Comparison of ENCODE assay signal across 8 cellular contexts in the genomic region with DNA sequence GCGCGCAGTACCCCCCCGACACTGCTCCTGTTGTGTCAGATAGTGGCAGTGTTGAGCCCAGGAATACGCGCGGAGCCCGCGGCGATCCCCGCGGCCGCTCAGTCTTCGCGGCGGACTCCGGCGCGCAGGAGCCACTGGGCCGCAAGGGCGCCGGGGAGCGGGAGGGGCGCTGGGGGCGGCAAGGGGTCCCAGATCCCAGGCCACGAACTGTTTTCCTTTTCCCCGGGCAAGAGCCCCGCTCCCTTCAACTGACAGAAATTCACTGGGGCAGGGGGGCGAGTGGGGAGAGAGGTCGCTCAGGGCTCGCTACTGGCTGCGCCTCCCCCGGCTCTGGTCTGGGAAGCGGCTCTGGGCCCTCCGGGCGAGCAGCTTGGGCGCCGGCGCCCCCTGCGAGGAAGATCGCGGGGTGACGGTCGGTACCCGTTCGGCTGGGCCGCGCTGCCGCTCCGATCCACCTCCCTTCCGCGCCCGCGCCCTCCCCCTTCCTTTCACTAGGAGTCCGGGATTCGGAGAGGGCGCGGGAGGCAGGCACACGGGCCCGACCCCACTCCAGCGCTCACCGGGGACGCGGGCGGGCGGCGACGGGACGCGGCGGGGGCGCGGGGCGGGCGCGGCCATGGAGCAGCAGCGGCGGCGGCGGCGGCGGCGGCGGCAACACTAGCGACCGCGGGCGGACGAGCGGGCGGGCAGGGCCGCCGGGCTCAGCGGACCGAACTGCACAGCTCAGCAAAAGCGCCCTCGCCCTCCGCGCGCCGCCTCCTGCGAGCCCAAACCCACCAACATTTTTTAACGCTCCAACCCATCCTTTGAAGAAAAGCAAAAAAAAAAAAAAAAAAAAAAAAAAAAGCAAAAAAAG. TPM values are rescaled to one million over a fixed set of nuclear protein-coding genes. Genes with fewer than 3 reads are reported as not detected.
DNase-seq lines count a peak whose midpoint lies in the region; ATAC-seq, FAIRE-seq and TF ChIP-seq lines count a peak whose summit lies in the region.

No MANE protein-coding gene starts in this region.

- no peaks in the 10 kb centered on the region for H3K36me3 ChIP-seq in H1 (ENCODE audit: control insufficient read depth in 2 of 4, insufficient read depth in 4 of 4, low read length in 3 of 4)

- H4K20me1 ChIP-seq in H1 (replicated peaks in 1 of 2; ENCODE audit: control insufficient read depth in 1 of 2, insufficient read depth in 2 of 2, low read length in 2 of 2) = peaks cover 0 to 3% of the 10 kb centered on the region in 2 experiments

- no peak overlapping the region for H2AK5ac ChIP-seq in H1 (ENCODE audit: low read depth, low read length)

- peaks cover 37% of the 10 kb centered on the region for H3K27me3 ChIP-seq in CD4-positive, alpha-beta T cell (ENCODE audit: control insufficient read depth, insufficient read depth, low read length)
- H3K27me3 ChIP-seq in H1 (replicated peaks in 1 of 4; ENCODE audit: control insufficient read depth in 3 of 4, extremely low read depth in 1 of 4, insufficient read depth in 3 of 4, low read length in 3 of 4) = peaks cover 0 to 11% (median 8%) of the 10 kb centered on the region in 4 experiments; a peak in 5 of 7 replicates

- H3K14ac ChIP-seq in H1 (ENCODE audit: insufficient read length) = no peak overlapping the region

- H2AFZ ChIP-seq in H1 (ENCODE audit: low read length) = no peak overlapping the region; the same call in 1 of the 2 replicates

- no peak overlapping the region for H4K5ac ChIP-seq in H1 (ENCODE audit: insufficient read length, low read depth, low read length)

- H3K4me1 ChIP-seq in H1 (replicated peaks in 1 of 4; ENCODE audit: control insufficient read depth in 3 of 4, insufficient read depth in 4 of 4, low read length in 3 of 4) = peaks cover 4 to 20% (median 9%) of the 10 kb centered on the region in 4 experiments; a peak in 5 of 7 replicates

- 1% methylated on average over 19 of the region's 102 CpGs; no CpG with 5 or more reads in 1 of the 2 experiments for WGBS in H1 (ENCODE audit: extremely low coverage in 1 of 2, insufficient coverage in 1 of 2, insufficient read length in 1 of 2, insufficient replicate concordance in 2 of 2, low coverage in 1 of 2, low lambda C conversion rate in 2 of 2, missing lambda C conversion rate in 1 of 2), 2 experiments

- H3K4me3 ChIP-seq in H1 (ENCODE audit: extremely low read depth in 1 of 4, insufficient read depth in 2 of 4, low read depth in 3 of 4, low read length in 4 of 4) = peak overlapping the region; percentile 68 to 93 (median 80)

- no peak overlapping the region for H3K4ac ChIP-seq in H1 (replicated peaks; ENCODE audit: insufficient read length, low read depth, low read length)

- peaks cover 14% of the 10 kb centered on the region for H3K23me2 ChIP-seq in H1 (ENCODE audit: low read depth, low read length)

- H4K91ac ChIP-seq in H1 (replicated peaks; ENCODE audit: insufficient read length, low read length) = no peak overlapping the region

- no peaks in the 10 kb centered on the region for H3K4me1 Mint-ChIP-seq in CD4-positive, alpha-beta T cell (ENCODE audit: low read depth)

- TF ChIP-seq CTCF in CD4-positive, alpha-beta T cell (IDR thresholded peaks at IDR 0.05) = no peak
- peak; percentile 52 to 56 (median 54) for TF ChIP-seq CTCF in H1 (IDR thresholded peaks at IDR 0.05; ENCODE audit: control extremely low read depth in 1 of 3, insufficient read depth in 1 of 3, low read depth in 1 of 3, low read length in 3 of 3)

- H3K56ac ChIP-seq in H1 (replicated peaks; ENCODE audit: insufficient read length, low read depth, low read length) = no peak overlapping the region

- H3K36me3 Mint-ChIP-seq in CD4-positive, alpha-beta T cell (ENCODE audit: low read depth) = no peaks in the 10 kb centered on the region

- intact Hi-C loops in CD4-positive, alpha-beta T cell (cut with DNase I, micrococcal nuclease) = loop anchor here in 1 of 2 experiments (5.0 kb wide), 1 partner anchor 533 kb away; no protein-coding TSS in a partner anchor

- H3K79me1 ChIP-seq in H1 (ENCODE audit: low read depth, low read length) = no peaks in the 10 kb centered on the region

- ATAC-seq in CD4-positive, alpha-beta T cell (ENCODE audit: poor library complexity) = peak; percentile 86
- ATAC-seq in GM19351 (IDR thresholded peaks at IDR 0.05; ENCODE audit: unreplicated experiment) (peak; percentile 83), HG03469 (IDR thresholded peaks at IDR 0.05; ENCODE audit: unreplicated experiment) (peak; percentile 77)

- no peaks in the 10 kb centered on the region for H3K9me3 Mint-ChIP-seq in CD4-positive, alpha-beta T cell

- no peak overlapping the region for H3K27ac ChIP-seq in CD4-positive, alpha-beta T cell (ENCODE audit: low read depth, low read length)
- no peak overlapping the region; the same call in 1 of the 2 replicates for H3K27ac ChIP-seq in H1 (ENCODE audit: low read depth, low read length)

- H3K27me3 Mint-ChIP-seq in CD4-positive, alpha-beta T cell = peaks cover 38% of the 10 kb centered on the region

- H3K4me3 Mint-ChIP-seq in CD4-positive, alpha-beta T cell = peak overlapping the region; percentile 80

- no peak overlapping the region for H3K23ac ChIP-seq in H1 (ENCODE audit: insufficient read length)

- H2BK120ac ChIP-seq in H1 (replicated peaks; ENCODE audit: low read depth, low read length) = no peak overlapping the region

- H3K9me3 ChIP-seq in CD4-positive, alpha-beta T cell (ENCODE audit: control insufficient read depth, low read length) = no peaks in the 10 kb centered on the region
- H3K9me3 ChIP-seq in H1 (ENCODE audit: insufficient read depth in 2 of 2, low read depth in 1 of 2, low read length in 1 of 2) = no peaks in the 10 kb centered on the region

- DNase-seq in CD4-positive, alpha-beta T cell = peak; percentile 18 to 56 (median 32)
- DNase-seq in NCI-H526 (lab: John Stamatoyannopoulos, UW) (peak; percentile 57 to 86), H1 (ENCODE audit: low read depth in 1 of 2, low spot score in 2 of 2) (peak; percentile 46 to 78), mesenteric fat pad (ENCODE audit: low spot score) (peak; percentile 92)
- peak; percentile 42 to 56 for DNase-seq in activated CD8-positive, alpha-beta memory T cell treated with anti-CD3 and anti-CD28 coated beads for 4 hours (ENCODE audit: low read depth in 2 of 2)
- peak; percentile 40 for DNase-seq in stimulated activated CD8-positive, alpha-beta memory T cell treated with anti-CD3 and anti-CD28 coated beads, Interleukin-15, amount 100 ng/mL, for 1 hour (ENCODE audit: low read depth)

- H3K27ac Mint-ChIP-seq in CD4-positive, alpha-beta T cell = no peak overlapping the region

- H2BK20ac ChIP-seq in H1 (ENCODE audit: low read length) = no peak overlapping the region

- H2BK15ac ChIP-seq in H1 (ENCODE audit: low read length) = no peak overlapping the region; the same call in 1 of the 2 replicates

- FAIRE-seq in H1 (lab: Jason Lieb, UNC) = no peak

- peak overlapping the region in 3 of 4 experiments; percentile 38 to 79 (median 63); a peak in 4 of 7 replicates for H3K9ac ChIP-seq in H1 (replicated peaks in 1 of 4; ENCODE audit: extremely low read depth in 1 of 4, low read depth in 3 of 4, low read length in 3 of 4)

- TF ChIP-seq EP300 in H1 (IDR thresholded peaks at IDR 0.05; ENCODE audit: borderline replicate concordance in 1 of 2, low read depth in 2 of 2, low read length in 2 of 2) = no peak

- H3K4me2 ChIP-seq in H1 (ENCODE audit: insufficient read depth in 1 of 2, low read depth in 2 of 2, low read length in 2 of 2) = peak overlapping the region; percentile 69 to 97

- H3K18ac ChIP-seq in H1 (ENCODE audit: extremely low read depth, low read length) = no peak overlapping the region

- H4K8ac ChIP-seq in H1 (ENCODE audit: extremely low read depth, insufficient read depth, low read length) = 0 out of 2 replicates have a peak overlapping the region, but pooled peaks have one; percentile 62

- peak; percentile 59 to 75 for TF ChIP-seq RAD21 in H1 (IDR thresholded peaks at IDR 0.05 in 1 of 2, conservative IDR thresholded peaks at IDR 0.05 in 1 of 2; ENCODE audit: low read depth in 2 of 2, low read length in 2 of 2)

- H2BK12ac ChIP-seq in H1 (ENCODE audit: low read depth, low read length) = no peak overlapping the region

- CTCF ChIA-PET in CD4-positive, alpha-beta T cell (lab: Charles Lee) = no interaction called here
- CTCF ChIA-PET in H1 (lab: Charles Lee; ENCODE audit: partially characterized antibody) = interaction anchor here (0.6 to 0.7 kb wide), 3 partner anchors 9 to 70 kb away, joined by 3 read pairs; no protein-coding TSS in a partner anchor

- POLR2A ChIA-PET in CD4-positive, alpha-beta T cell (lab: Charles Lee) = no interaction called here
- POLR2A ChIA-PET in H1 (lab: Charles Lee; ENCODE audit: partially characterized antibody) = interaction anchor here (1.3 to 1.4 kb wide), 2 partner anchors 12 to 18 kb away, joined by 3 read pairs; no protein-coding TSS in a partner anchor

- TF ChIP-seq POLR2A in H1 (IDR thresholded peaks at IDR 0.05; ENCODE audit: control extremely low read depth in 1 of 2, low read depth in 2 of 2, low read length in 2 of 2) = no peak

- no peak overlapping the region for H2BK5ac ChIP-seq in H1 (ENCODE audit: low read depth, low read length)

- peaks cover 0 to 6% of the 10 kb centered on the region in 2 experiments; a peak in 3 of 4 replicates for H3K79me2 ChIP-seq in H1 (ENCODE audit: control insufficient read depth in 1 of 2, insufficient read depth in 2 of 2, low read length in 2 of 2)

TF ChIP-seq in H1, 55 proteins besides CTCF, POLR2A, EP300 and RAD21 (continues in another document):
- TF ChIP-seq SRF (IDR thresholded peaks at IDR 0.05; ENCODE audit: low read depth, low read length) = no peak
- TF ChIP-seq YY1 (IDR thresholded peaks at IDR 0.05; ENCODE audit: low read depth, low read length) = no peak
- peak; percentile 69 for TF ChIP-seq TAF1 (IDR thresholded peaks at IDR 0.05; ENCODE audit: low read depth, low read length)
- peak; percentile 44; the same call in 1 of the 2 replicates for TF ChIP-seq BACH1 (IDR thresholded peaks at IDR 0.05; ENCODE audit: low read length)
- peak; percentile 82 for TF ChIP-seq KDM4A (IDR thresholded peaks at IDR 0.05; ENCODE audit: low read depth, low read length, severe bottlenecking)
- TF ChIP-seq RBBP5 (IDR thresholded peaks at IDR 0.05; ENCODE audit: borderline replicate concordance, low read depth, low read length) = peak; percentile 88; the same call in 1 of the 2 replicates
- no peak for TF ChIP-seq TCF12 (IDR thresholded peaks at IDR 0.05; ENCODE audit: low read depth, low read length)
- TF ChIP-seq MAFK (IDR thresholded peaks at IDR 0.05; ENCODE audit: low read depth, low read length) = no peak

RNA-seq across cellular contexts. Expression of a gene that starts 1.4 kb away (rescaled TPM):
- total RNA-seq in CD4-positive, alpha-beta T cell = under 1 TPM; 0.25 to 0.41 TPM
- total RNA-seq in H1 (2021; fragmentation: NEBNext Ultra II Directional; extraction: Animal tissue kit (Norgen Biotek cat#: 25700)) = 4.6 and 6.5 TPM in 2 replicates
- polyA plus RNA-seq in H1 (2011; rRNA removed) = 1.8 and 2.0 TPM in 2 replicates
- polyA plus RNA-seq in H1 (2011; cell fraction: cytosol; rRNA removed) = 1.7 TPM
- polyA plus RNA-seq in H1 (2011; cell fraction: nucleus; rRNA removed) = 5.8 TPM
- polyA plus RNA-seq in H1 (2012, experiment 1 of 2) = 1.6 to 2.1 TPM (median 1.8 TPM) in 4 replicates
- 0.30 TPM for polyA plus RNA-seq in H1 (2012, experiment 2 of 2)
- 1.2 TPM for polyA plus RNA-seq in H1 (2013, experiment 1 of 2)
- polyA plus RNA-seq in H1 (2013, experiment 2 of 2) = 1.3 TPM
- polyA minus RNA-seq in H1 (2011; rRNA and poly(A)+ RNA removed) = 8.7 and 8.9 TPM in 2 replicates
- polyA minus RNA-seq in H1 (2011; cell fraction: cytosol; rRNA and poly(A)+ RNA removed) = 3.9 TPM
- polyA minus RNA-seq in H1 (2011; cell fraction: nucleus; rRNA and poly(A)+ RNA removed) = 29.7 TPM
- total RNA-seq in mesenteric fat pad = 21.6 TPM

Comparison
In these comparisons a context has a peak if more than half of its experiments do, and no peak if none do; other contexts are left out.
1. DNase-seq: peak in every context shown above with its lines; median percentile 92 in mesenteric fat pad; 72 in NCI-H526; 62 in H1; 49 in activated CD8-positive, alpha-beta memory T cell treated with anti-CD3 and anti-CD28 coated beads for 4 hours; 40 in stimulated activated CD8-positive, alpha-beta memory T cell treated with anti-CD3 and anti-CD28 coated beads, Interleukin-15, amount 100 ng/mL, for 1 hour; 32 in CD4-positive, alpha-beta T cell.